Comparison of ENCODE assay signal across 19 cellular contexts in genomic region chr9:12680757-12681156, GRCh38. TPM values are rescaled to one million over a fixed set of nuclear protein-coding genes. Genes with fewer than 3 reads are reported as not detected.
"Had no signal": no experiment of that assay in that cellular context is flagged by ENCODE, and none has a peak within 500 bp of the region (broad histone marks: within the 10 kb centered on the region; RNA-seq: fewer than 3 reads in every experiment).

No MANE protein-coding gene starts in this region.

- H3K27ac Mint-ChIP-seq: activated CD8-positive, alpha-beta T cell treated with anti-CD3 and anti-CD28 coated beads for 36 hours; activated naive CD8-positive, alpha-beta T cell treated with anti-CD3 and anti-CD28 coated beads, Interleukin-2, amount 50 U/mL, for 24 hours; activated T-helper 1 cell treated with anti-CD3 and anti-CD28 coated beads, Interleukin-12 subunit alpha, Interleukin-12 subunit beta, Interleukin-2, Interleukin-4 antibody, amounts not matched to agents 30 ng/mL and 10 ng/mL and 1 ng/mL, durations not matched to agents 14 hours and 24 hours and 36 hours had no signal

- H3K36me3 ChIP-seq: ovary, suprapubic skin, WERI-Rb-1 had no signal

- H3K4me1 Mint-ChIP-seq: activated naive CD8-positive, alpha-beta T cell treated with anti-CD3 and anti-CD28 coated beads, Interleukin-2, amount 50 U/mL, for 24 hours had no signal

- H3K27ac ChIP-seq: ovary, suprapubic skin, WERI-Rb-1 had no signal

- H3K27me3 ChIP-seq: ovary had no signal

- DNase-seq: activated CD4-positive, alpha-beta T cell treated with anti-CD3 and anti-CD28 coated beads for 4 hours; activated CD8-positive, alpha-beta memory T cell treated with anti-CD3 and anti-CD28 coated beads, Interleukin-2, amount 50 U/mL, for 4 hours; activated CD8-positive, alpha-beta T cell treated with anti-CD3 and anti-CD28 coated beads for 36 hours; activated naive CD4-positive, alpha-beta T cell; activated naive CD8-positive, alpha-beta T cell treated with anti-CD3 and anti-CD28 coated beads, Interleukin-2, amount 50 U/mL, for 24 hours; caudate nucleus; cortex of kidney; effector CD8-positive, alpha-beta T cell; glutamatergic neuron; left colon; ovary; stimulated activated CD4-positive, alpha-beta T cell treated with anti-CD3 and anti-CD28 coated beads, Interleukin-2, amount 100 ng/mL, for 48 hours; stimulated activated naive CD8-positive, alpha-beta T cell treated with anti-CD3 and anti-CD28 coated beads, Interleukin-15, Interleukin-2, amounts not matched to agents 100 U/mL and 50 U/mL, for 24 hours; T-helper 1 cell; WERI-Rb-1 had no signal

- H3K4me3 ChIP-seq: ovary, suprapubic skin had no signal

- H3K27me3 Mint-ChIP-seq: activated CD8-positive, alpha-beta T cell treated with anti-CD3 and anti-CD28 coated beads for 36 hours; activated naive CD8-positive, alpha-beta T cell treated with anti-CD3 and anti-CD28 coated beads, Interleukin-2, amount 50 U/mL, for 24 hours had no signal

- H3K9me3 ChIP-seq: ovary, suprapubic skin had no signal

- ATAC-seq: activated CD8-positive, alpha-beta T cell treated with anti-CD3 and anti-CD28 coated beads for 36 hours; activated naive CD8-positive, alpha-beta T cell treated with anti-CD3 and anti-CD28 coated beads, Interleukin-2, amount 50 U/mL, for 24 hours; left colon; stimulated activated naive CD8-positive, alpha-beta T cell treated with anti-CD3 and anti-CD28 coated beads, Interleukin-15, Interleukin-2, amounts not matched to agents 100 U/mL and 50 U/mL, for 24 hours had no signal

- H3K4me3 Mint-ChIP-seq: activated CD8-positive, alpha-beta T cell treated with anti-CD3 and anti-CD28 coated beads for 36 hours; activated naive CD8-positive, alpha-beta T cell treated with anti-CD3 and anti-CD28 coated beads, Interleukin-2, amount 50 U/mL, for 24 hours; activated T-helper 1 cell treated with anti-CD3 and anti-CD28 coated beads, Interleukin-12 subunit alpha, Interleukin-12 subunit beta, Interleukin-2, Interleukin-4 antibody, amounts not matched to agents 30 ng/mL and 10 ng/mL and 1 ng/mL, durations not matched to agents 14 hours and 24 hours and 36 hours; neural crest cell had no signal

- H3K4me1 ChIP-seq: suprapubic skin had no signal

- H3K9me3 Mint-ChIP-seq: neural crest cell had no signal

RNA-seq across cellular contexts. Expression of gene TYRP1, which starts 12.4 kb away (rescaled TPM):
- total RNA-seq: activated CD8-positive, alpha-beta T cell treated with anti-CD3 and anti-CD28 coated beads for 36 hours; activated T-helper 1 cell treated with anti-CD3 and anti-CD28 coated beads, Interleukin-12 subunit alpha, Interleukin-12 subunit beta, Interleukin-2, Interleukin-4 antibody, amounts not matched to agents 30 ng/mL and 10 ng/mL and 1 ng/mL, durations not matched to agents 14 hours and 24 hours and 36 hours; epithelial cell of proximal tubule; neural crest cell; ovary had no signal
